Comparison of ENCODE assay signal across 11 cellular contexts in genomic region chr2:181738074-181738473, GRCh38. TPM values are rescaled to one million over a fixed set of nuclear protein-coding genes. Genes with fewer than 3 reads are reported as not detected.
A peak's percentile ranks its signal among the peaks of the same experiment; 100 is the strongest.
DNase-seq lines count a peak whose midpoint lies in the region; TF ChIP-seq lines count a peak whose summit lies in the region.
"Had no signal": no experiment of that assay in that cellular context is flagged by ENCODE, and none has a peak within 500 bp of the region (broad histone marks: within the 10 kb centered on the region; RNA-seq: fewer than 3 reads in every experiment).

No MANE protein-coding gene starts in this region.

- no peak overlapping the region for H3K27ac Mint-ChIP-seq in HFFc6
- no peak overlapping the region for H3K27ac Mint-ChIP-seq in CD4-positive, alpha-beta memory T cell
- H3K27ac Mint-ChIP-seq: activated naive CD8-positive, alpha-beta T cell treated with anti-CD3 and anti-CD28 coated beads, Interleukin-2, amount 50 U/mL, for 24 hours had no signal

- CTCF ChIA-PET in CD4-positive, alpha-beta memory T cell (lab: Charles Lee; ENCODE audit: partially characterized antibody) = interaction anchor here (0.9 to 1.0 kb wide), 2 partner anchors 216 to 217 kb away, joined by 3 read pairs; no protein-coding TSS in a partner anchor

- DNase-seq in GM12864 (ENCODE audit: low read depth) = no peak
- DNase-seq in HFFc6 = peak; percentile 17
- DNase-seq in SK-N-DZ (ENCODE audit: low spot score) = peak; percentile 6
- peak; percentile 47 for DNase-seq in iPS-NIHi11 (ENCODE audit: low spot score)
- no peak for DNase-seq in CD4-positive, alpha-beta memory T cell
- DNase-seq in SKM-1 treated with dmso at 0.1 percent for 144 hours (lab: John Stamatoyannopoulos, UW; ENCODE audit: unreplicated experiment) = no peak
- DNase-seq in hepatic stellate cell (ENCODE audit: low spot score) = no peak
- DNase-seq in NCI-H510A (lab: John Stamatoyannopoulos, UW) = no peak
- DNase-seq: activated CD4-positive, alpha-beta T cell treated with anti-CD3 and anti-CD28 coated beads for 1 hour; activated naive CD8-positive, alpha-beta T cell treated with anti-CD3 and anti-CD28 coated beads, Interleukin-2, amount 50 U/mL, for 24 hours had no signal

- H3K4me1 ChIP-seq in CD4-positive, alpha-beta memory T cell (ENCODE audit: insufficient read depth, low read length) = no peaks in the 10 kb centered on the region

- no peaks in the 10 kb centered on the region for H3K36me3 ChIP-seq in CD4-positive, alpha-beta memory T cell (ENCODE audit: insufficient read depth, low read length)
- H3K36me3 ChIP-seq: gastroesophageal sphincter had no signal

- H3K4me3 ChIP-seq in GM12864 (ENCODE audit: low read depth, low read length) = no peak overlapping the region
- H3K4me3 ChIP-seq in CD4-positive, alpha-beta memory T cell (ENCODE audit: low read length in 2 of 2) = no peak overlapping the region
- H3K4me3 ChIP-seq: gastroesophageal sphincter had no signal

- POLR2A ChIA-PET in CD4-positive, alpha-beta memory T cell (lab: Charles Lee; ENCODE audit: partially characterized antibody) = no interaction called here

- H3K36me3 Mint-ChIP-seq in HFFc6 (ENCODE audit: low read depth) = no peaks in the 10 kb centered on the region; the same call in 1 of the 2 replicates
- no peaks in the 10 kb centered on the region for H3K36me3 Mint-ChIP-seq in CD4-positive, alpha-beta memory T cell

- no peaks in the 10 kb centered on the region for H3K9me3 ChIP-seq in CD4-positive, alpha-beta memory T cell (ENCODE audit: control insufficient read depth in 1 of 2, low read length in 2 of 2)
- H3K9me3 ChIP-seq: gastroesophageal sphincter had no signal

- intact Hi-C loops in CD4-positive, alpha-beta memory T cell (cut with micrococcal nuclease) = no loop called here

- H3K4me3 Mint-ChIP-seq in HFFc6 = no peak overlapping the region
- H3K4me3 Mint-ChIP-seq in CD4-positive, alpha-beta memory T cell = no peak overlapping the region
- H3K4me3 Mint-ChIP-seq: activated naive CD8-positive, alpha-beta T cell treated with anti-CD3 and anti-CD28 coated beads, Interleukin-2, amount 50 U/mL, for 24 hours had no signal

- H3K27ac ChIP-seq in CD4-positive, alpha-beta memory T cell (ENCODE audit: low read depth, low read length) = no peak overlapping the region
- H3K27ac ChIP-seq: gastroesophageal sphincter had no signal

- TF ChIP-seq CTCF in GM12864 (IDR thresholded peaks at IDR 0.05; ENCODE audit: low read depth, low read length, missing control alignments) (peak; percentile 16), HFFc6 (IDR thresholded peaks at IDR 0.05) (peak; percentile 48)

- H3K27me3 ChIP-seq in CD4-positive, alpha-beta memory T cell (ENCODE audit: insufficient read depth, low read length) = no peaks in the 10 kb centered on the region
- H3K27me3 ChIP-seq: gastroesophageal sphincter had no signal

- peaks cover 10% of the 10 kb centered on the region; the same call in 1 of the 2 replicates for H3K27me3 Mint-ChIP-seq in HFFc6 (ENCODE audit: insufficient read depth)
- peaks cover 14 to 19% of the 10 kb centered on the region in 2 donors for H3K27me3 Mint-ChIP-seq in CD4-positive, alpha-beta memory T cell

- no peaks in the 10 kb centered on the region for H3K9me3 Mint-ChIP-seq in HFFc6
- peaks cover 0 to 6% (median 0%) of the 10 kb centered on the region in 8 donors for H3K9me3 Mint-ChIP-seq in CD4-positive, alpha-beta memory T cell
- H3K9me3 Mint-ChIP-seq: activated naive CD8-positive, alpha-beta T cell treated with anti-CD3 and anti-CD28 coated beads, Interleukin-2, amount 50 U/mL, for 24 hours had no signal

- H3K4me1 Mint-ChIP-seq in HFFc6 (ENCODE audit: low read depth) = peaks cover 26% of the 10 kb centered on the region
- H3K4me1 Mint-ChIP-seq in CD4-positive, alpha-beta memory T cell = no peaks in the 10 kb centered on the region
- H3K4me1 Mint-ChIP-seq: activated naive CD8-positive, alpha-beta T cell treated with anti-CD3 and anti-CD28 coated beads, Interleukin-2, amount 50 U/mL, for 24 hours had no signal

RNA-seq across cellular contexts. Expression of gene NEUROD1, which starts 57.8 kb away (rescaled TPM):
- not detected for total RNA-seq in HFFc6 (2021; fragmentation: NEBNext Ultra II Directional; extraction: Animal tissue kit (Norgen Biotek cat#: 25700))
- polyA plus RNA-seq in SK-N-DZ (2014; cell fraction: cytosol; rRNA removed) = 9.0 and 9.8 TPM in 2 replicates
- 5.2 and 14.1 TPM in 2 replicates for polyA plus RNA-seq in SK-N-DZ (2014; cell fraction: nucleus; rRNA removed)
- total RNA-seq in CD4-positive, alpha-beta memory T cell = not detected
- not detected for polyA plus RNA-seq in CD4-positive, alpha-beta memory T cell
- total RNA-seq: gastroesophageal sphincter had no signal

Comparison
In these comparisons a context has a peak if more than half of its experiments do, and no peak if none do; other contexts are left out.
1. DNase-seq: peak in HFFc6 (single experiment), SK-N-DZ (single experiment) and iPS-NIHi11 (single experiment); none in GM12864 (single experiment), CD4-positive, alpha-beta memory T cell (0 of 5), SKM-1 treated with dmso at 0.1 percent for 144 hours (single experiment), hepatic stellate cell (single experiment) and NCI-H510A (single experiment).